ENCODE assay signal across 18 cellular contexts in genomic region chr5:149694007-149694406, GRCh38.
"Had no signal": no experiment of that assay in that cellular context is flagged by ENCODE, and none has a peak within 500 bp of the region (broad histone marks: within the 10 kb centered on the region; RNA-seq: fewer than 3 reads in every experiment).

No MANE protein-coding gene starts in this region.

- H3K27me3 ChIP-seq: adrenal gland, pancreas, thyroid gland had no signal

- DNase-seq: activated CD4-positive, alpha-beta T cell treated with anti-CD3 and anti-CD28 coated beads for 1 hour; activated CD4-positive, alpha-beta T cell treated with anti-CD3 and anti-CD28 coated beads, Interleukin-2, amount 50 U/mL, for 4 hours; activated naive CD4-positive, alpha-beta T cell treated with anti-CD3 and anti-CD28 coated beads for 36 hours; activated T-cell treated with anti-CD3 and anti-CD28 coated beads for 4 hours; cerebellar nuclear complex; effector CD8-positive, alpha-beta T cell; foreskin melanocyte; naive thymus-derived CD8-positive, alpha-beta T cell; pancreas; stimulated activated CD4-positive, alpha-beta T cell treated with anti-CD3 and anti-CD28 coated beads, Interleukin-15, amount 100 ng/mL, for 24 hours; stimulated activated CD4-positive, alpha-beta T cell treated with anti-CD3 and anti-CD28 coated beads, Interleukin-4, amount 100 ng/mL, for 1 hour; stimulated activated naive B cell treated with anti-CD40 and anti-IgM and Interleukin-4, amounts not matched to agents 10 μg/mL and 1 μg/mL and 100 μg/mL, for 72 hours; T-helper 1 cell; T1000; thyroid gland had no signal

- H3K36me3 ChIP-seq: adrenal gland, pancreas, thyroid gland had no signal

- H3K4me1 ChIP-seq: pancreas, thyroid gland had no signal

- H3K4me3 ChIP-seq: adrenal gland, pancreas, skin epidermis, thyroid gland had no signal

- H3K9me3 ChIP-seq: adrenal gland, pancreas, thyroid gland had no signal

- H3K27ac ChIP-seq: adrenal gland, pancreas, skin epidermis, thyroid gland had no signal

- FAIRE-seq: endothelial cell of umbilical vein, pancreas had no signal
